ENCODE assay signal across 20 cellular contexts in the genomic region with DNA sequence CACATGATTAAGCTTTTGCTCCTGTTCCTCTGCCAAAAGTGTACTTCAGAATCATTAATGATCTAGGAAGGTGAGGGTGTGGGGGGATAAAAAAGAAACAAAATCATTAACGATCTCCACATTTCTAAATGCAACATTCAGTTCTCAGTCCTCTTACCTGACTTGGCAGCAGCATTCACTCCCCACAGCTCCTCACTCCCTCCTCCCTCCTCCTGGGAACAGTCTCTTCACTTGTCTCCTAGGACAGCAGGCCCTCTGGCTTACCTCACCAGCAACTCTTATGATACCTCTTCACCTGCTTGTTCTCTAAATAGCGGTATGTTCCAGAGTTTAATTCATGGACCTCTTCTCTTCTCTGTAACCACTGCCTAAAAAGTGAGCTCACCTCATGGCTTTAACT. TPM values are rescaled to one million over a fixed set of nuclear protein-coding genes. Genes with fewer than 3 reads are reported as not detected.
A peak's percentile ranks its signal among the peaks of the same experiment; 100 is the strongest.
DNase-seq lines count a peak whose midpoint lies in the region; ATAC-seq and TF ChIP-seq lines count a peak whose summit lies in the region.
"Had no signal": no experiment of that assay in that cellular context is flagged by ENCODE, and none has a peak within 500 bp of the region (broad histone marks: within the 10 kb centered on the region; RNA-seq: fewer than 3 reads in every experiment).

No MANE protein-coding gene starts in this region.

- DNase-seq in G401 (ENCODE audit: low spot score) (peak; percentile 66), OCI-LY7 (ENCODE audit: low spot score) (no peak), renal cortical epithelial cell (ENCODE audit: low read depth) (peak; percentile 50), GM13976 (ENCODE audit: low spot score) (no peak)
- DNase-seq in effector memory CD8-positive, alpha-beta T cell: no peak
- DNase-seq in activated T-cell treated with anti-CD3 and anti-CD28 coated beads, Interleukin-2, amount 50 U/mL, for 4 hours: no peak
- DNase-seq: activated CD4-positive, alpha-beta T cell treated with anti-CD3 and anti-CD28 coated beads, Interleukin-2, amount 50 U/mL, for 4 hours; activated naive CD4-positive, alpha-beta T cell; esophagus squamous epithelium; Karpas-422; NCI-H1048; NCI-H748 treated with DMSO at 0.1 percent for 48 hours; PC-3; posterior cingulate gyrus; SJCRH30 had no signal

- CTCF ChIA-PET in OCI-LY7 (lab: Charles Lee; ENCODE audit: unreplicated experiment): no interaction called here

- TF ChIP-seq CTCF in OCI-LY7 (conservative IDR thresholded peaks at IDR 0.05; ENCODE audit: low read length) (no peak), GM13976 (IDR thresholded peaks at IDR 0.05; ENCODE audit: borderline replicate concordance, control extremely low read depth, extremely low read depth, insufficient read depth, missing control alignments) (no peak)

- in situ Hi-C loops in G401 (cut with HindIII; ENCODE audit: low sequenced_read_pairs) (no loop called here), GM13976 (cut with MboI; ENCODE audit: low sequenced_read_pairs, unreplicated experiment) (no loop called here)

- no peak overlapping the region for H2AFZ ChIP-seq in OCI-LY7 (ENCODE audit: low read length)

- BruUV-seq in OCI-LY7 (replicated peaks; lab: Mats Ljungman, UMichigan): TSS peak; percentile 17

- H3K36me3 ChIP-seq in OCI-LY7 (ENCODE audit: insufficient read depth, low read length): peaks cover 58% of the 10 kb centered on the region
- H3K36me3 ChIP-seq: SJCRH30 had no signal

- H3K9me3 ChIP-seq in OCI-LY7 (ENCODE audit: low read length): no peaks in the 10 kb centered on the region
- H3K9me3 ChIP-seq: esophagus squamous epithelium, SJCRH30 had no signal

- H3K79me2 ChIP-seq in OCI-LY7 (ENCODE audit: insufficient read depth, low read depth, low read length): no peaks in the 10 kb centered on the region

- H3K4me1 Mint-ChIP-seq in effector memory CD8-positive, alpha-beta T cell (ENCODE audit: low read depth in 2 of 2): peaks cover 10 to 21% of the 10 kb centered on the region in 2 donors
- peaks cover 20% of the 10 kb centered on the region for H3K4me1 Mint-ChIP-seq in activated T-cell treated with anti-CD3 and anti-CD28 coated beads, Interleukin-2, amount 50 U/mL, for 4 hours (ENCODE audit: low read depth)

- no peaks in the 10 kb centered on the region for H3K9me3 Mint-ChIP-seq in effector memory CD8-positive, alpha-beta T cell
- no peaks in the 10 kb centered on the region for H3K9me3 Mint-ChIP-seq in activated T-cell treated with anti-CD3 and anti-CD28 coated beads, Interleukin-2, amount 50 U/mL, for 4 hours

- H3K36me3 Mint-ChIP-seq in effector memory CD8-positive, alpha-beta T cell (ENCODE audit: insufficient read depth): peaks cover 15% of the 10 kb centered on the region
- peaks cover 46% of the 10 kb centered on the region for H3K36me3 Mint-ChIP-seq in activated T-cell treated with anti-CD3 and anti-CD28 coated beads, Interleukin-2, amount 50 U/mL, for 4 hours (ENCODE audit: insufficient read depth)

- no peak overlapping the region for H3K4me3 ChIP-seq in OCI-LY7 (ENCODE audit: low read depth, low read length, poor library complexity, severe bottlenecking)
- H3K4me3 ChIP-seq: esophagus squamous epithelium, SJCRH30, skin epidermis had no signal

- peak overlapping the region; percentile 47 to 55 for H3K27ac Mint-ChIP-seq in effector memory CD8-positive, alpha-beta T cell

- H4K20me1 ChIP-seq in OCI-LY7 (ENCODE audit: insufficient read depth, low read length): no peaks in the 10 kb centered on the region

- H3K27ac ChIP-seq in OCI-LY7 (ENCODE audit: low read depth, low read length, poor library complexity, severe bottlenecking): no peak overlapping the region
- H3K27ac ChIP-seq: esophagus squamous epithelium, SJCRH30, skin epidermis had no signal

- H3K9me2 ChIP-seq in OCI-LY7 (ENCODE audit: insufficient read depth, low read length): no peaks in the 10 kb centered on the region

- no peak overlapping the region for H3K4me2 ChIP-seq in OCI-LY7 (ENCODE audit: low read length)

- no peak for ATAC-seq in effector memory CD8-positive, alpha-beta T cell (replicated peaks)
- no peak for ATAC-seq in HG02840 (IDR thresholded peaks at IDR 0.05; ENCODE audit: low FRiP score, unreplicated experiment)
- no peak for ATAC-seq in activated T-cell treated with anti-CD3 and anti-CD28 coated beads, Interleukin-2, amount 50 U/mL, for 4 hours
- ATAC-seq: HCT116, PC-3 had no signal

- peaks cover 7% of the 10 kb centered on the region for H3K4me1 ChIP-seq in OCI-LY7 (ENCODE audit: insufficient read depth, low read length, poor library complexity, severe bottlenecking)
- H3K4me1 ChIP-seq: esophagus squamous epithelium, SJCRH30 had no signal

- H3K4me3 Mint-ChIP-seq in effector memory CD8-positive, alpha-beta T cell: no peak overlapping the region
- H3K4me3 Mint-ChIP-seq in activated T-cell treated with anti-CD3 and anti-CD28 coated beads, Interleukin-2, amount 50 U/mL, for 4 hours: no peak overlapping the region

- POLR2A ChIA-PET in OCI-LY7 (lab: Charles Lee): interaction anchor here (0.7 to 0.8 kb wide), 2 partner anchors 31 to 32 kb away, joined by 3 read pairs; no protein-coding TSS in a partner anchor

- H3K27me3 Mint-ChIP-seq in effector memory CD8-positive, alpha-beta T cell: no peaks in the 10 kb centered on the region
- no peaks in the 10 kb centered on the region for H3K27me3 Mint-ChIP-seq in activated T-cell treated with anti-CD3 and anti-CD28 coated beads, Interleukin-2, amount 50 U/mL, for 4 hours (ENCODE audit: low read depth)

- intact Hi-C loops in OCI-LY7 (cut with micrococcal nuclease; ENCODE audit: unreplicated experiment): no loop called here

RNA-seq across cellular contexts. Expression of a gene that starts 56.5 kb away (rescaled TPM):
- total RNA-seq in G401 (2014; rRNA removed; shearing (Covaris generic)): not detected in 2 replicates
- total RNA-seq in OCI-LY7 (2014; rRNA removed; shearing (Covaris generic)): 0.22 TPM in 1 of 2 replicates, not detected in the other
- 0.41 TPM in 1 of 2 replicates, not detected in the other for total RNA-seq in OCI-LY7 (2022)
- total RNA-seq in renal cortical epithelial cell: 0.10 TPM in 1 of 2 replicates, not detected in the other
- 1 to 10 TPM; 1.4 to 2.9 (median 2.1) TPM for total RNA-seq in activated T-cell treated with anti-CD3 and anti-CD28 coated beads, Interleukin-2, amount 50 U/mL, for 4 hours
- total RNA-seq: esophagus squamous epithelium, kidney epithelial cell, SJCRH30, ureter had no signal

Comparison
In these comparisons a context has a peak if more than half of its experiments do, and no peak if none do; other contexts are left out.
1. DNase-seq: peak in G401 (single experiment) and renal cortical epithelial cell (single experiment); none in OCI-LY7 (single experiment), effector memory CD8-positive, alpha-beta T cell (0 of 3), GM13976 (single experiment) and activated T-cell treated with anti-CD3 and anti-CD28 coated beads, Interleukin-2, amount 50 U/mL, for 4 hours (single experiment).